Comparison of ENCODE assay signal across 8 cellular contexts in genomic region chr15:22979069-22979698, GRCh38. TPM values are rescaled to one million over a fixed set of nuclear protein-coding genes. Genes with fewer than 3 reads are reported as not detected.
DNase-seq lines count a peak whose midpoint lies in the region; ATAC-seq and TF ChIP-seq lines count a peak whose summit lies in the region.

No MANE protein-coding gene starts in this region.

- no peaks in the 10 kb centered on the region for H3K36me3 Mint-ChIP-seq in activated naive CD8-positive, alpha-beta T cell treated with anti-CD3 and anti-CD28 coated beads, Interleukin-2, amount 50 U/mL, for 24 hours (ENCODE audit: low read depth)
- H3K36me3 Mint-ChIP-seq in progenitor cell of endocrine pancreas (ENCODE audit: insufficient read depth) = no peaks in the 10 kb centered on the region

- H3K27me3 ChIP-seq in left ventricle myocardium inferior (ENCODE audit: low read depth) = no peaks in the 10 kb centered on the region

- H3K27ac Mint-ChIP-seq in activated naive CD8-positive, alpha-beta T cell treated with anti-CD3 and anti-CD28 coated beads, Interleukin-2, amount 50 U/mL, for 24 hours = peak overlapping the region; percentile 52
- H3K27ac Mint-ChIP-seq in progenitor cell of endocrine pancreas = peak overlapping the region; percentile 96

- peaks cover 21% of the 10 kb centered on the region for H3K27me3 Mint-ChIP-seq in activated naive CD8-positive, alpha-beta T cell treated with anti-CD3 and anti-CD28 coated beads, Interleukin-2, amount 50 U/mL, for 24 hours
- no peaks in the 10 kb centered on the region for H3K27me3 Mint-ChIP-seq in progenitor cell of endocrine pancreas

- H3K4me1 Mint-ChIP-seq in activated naive CD8-positive, alpha-beta T cell treated with anti-CD3 and anti-CD28 coated beads, Interleukin-2, amount 50 U/mL, for 24 hours = peaks cover 15% of the 10 kb centered on the region
- peaks cover 22% of the 10 kb centered on the region for H3K4me1 Mint-ChIP-seq in progenitor cell of endocrine pancreas (ENCODE audit: low read depth)

- peak; percentile 64 for ATAC-seq in GM18498 (IDR thresholded peaks at IDR 0.05; ENCODE audit: unreplicated experiment)
- peak; percentile 46 for ATAC-seq in HG02981 (IDR thresholded peaks at IDR 0.05; ENCODE audit: unreplicated experiment)
- ATAC-seq in activated naive CD8-positive, alpha-beta T cell treated with anti-CD3 and anti-CD28 coated beads, Interleukin-2, amount 50 U/mL, for 24 hours = peak; percentile 60

- DNase-seq in 8988T (peak; percentile 47), NOMO-1 treated with dmso at 0.1 percent for 144 hours (lab: John Stamatoyannopoulos, UW; ENCODE audit: unreplicated experiment) (peak; percentile 26), left ventricle myocardium inferior (peak; percentile 54), progenitor cell of endocrine pancreas (ENCODE audit: low spot score, unreplicated experiment) (peak; percentile 37), DMS114 treated with DMSO at 0.1 percent for 48 hours (lab: John Stamatoyannopoulos, UW; ENCODE audit: unreplicated experiment) (no peak)
- DNase-seq in activated naive CD8-positive, alpha-beta T cell treated with anti-CD3 and anti-CD28 coated beads, Interleukin-2, amount 50 U/mL, for 24 hours = peak; percentile 48

- peaks cover 51% of the 10 kb centered on the region for H3K4me1 ChIP-seq in left ventricle myocardium inferior

- H3K9me3 Mint-ChIP-seq in activated naive CD8-positive, alpha-beta T cell treated with anti-CD3 and anti-CD28 coated beads, Interleukin-2, amount 50 U/mL, for 24 hours = no peaks in the 10 kb centered on the region
- H3K9me3 Mint-ChIP-seq in progenitor cell of endocrine pancreas (ENCODE audit: low read depth) = no peaks in the 10 kb centered on the region

- H3K9me3 ChIP-seq in left ventricle myocardium inferior (replicated peaks) = no peaks in the 10 kb centered on the region

- H3K4me3 ChIP-seq in left ventricle myocardium inferior = peak overlapping the region; percentile 94

- intact Hi-C loops in left ventricle myocardium inferior (cut with micrococcal nuclease) = no loop called here

- H3K4me3 Mint-ChIP-seq in activated naive CD8-positive, alpha-beta T cell treated with anti-CD3 and anti-CD28 coated beads, Interleukin-2, amount 50 U/mL, for 24 hours = peak overlapping the region; percentile 88
- peak overlapping the region; percentile 96 for H3K4me3 Mint-ChIP-seq in progenitor cell of endocrine pancreas (ENCODE audit: low read depth)

- no peak for TF ChIP-seq CTCF in left ventricle myocardium inferior (IDR thresholded peaks at IDR 0.05; ENCODE audit: borderline replicate concordance)
- no peak for TF ChIP-seq CTCF in progenitor cell of endocrine pancreas (IDR thresholded peaks at IDR 0.05; ENCODE audit: unreplicated experiment)

- no peaks in the 10 kb centered on the region for H3K36me3 ChIP-seq in left ventricle myocardium inferior

- H3K27ac ChIP-seq in left ventricle myocardium inferior (replicated peaks) = peak overlapping the region; percentile 94

RNA-seq across cellular contexts. Expression of gene CYFIP1, which starts 1.0 kb away (rescaled TPM):
- 24.1 TPM for total RNA-seq in left ventricle myocardium inferior
- total RNA-seq in progenitor cell of endocrine pancreas = 169 and 175 TPM in 2 replicates
